15 cellular contexts compared by ENCODE assay signal in genomic region chr3:152290374-152290773, GRCh38. TPM values are rescaled to one million over a fixed set of nuclear protein-coding genes. Genes with fewer than 3 reads are reported as not detected.
DNase-seq lines count a peak whose midpoint lies in the region; ATAC-seq and TF ChIP-seq lines count a peak whose summit lies in the region.
"Had no signal": no experiment of that assay in that cellular context is flagged by ENCODE, and none has a peak within 500 bp of the region (broad histone marks: within the 10 kb centered on the region; RNA-seq: fewer than 3 reads in every experiment).

No MANE protein-coding gene starts in this region.

- peak overlapping the region; percentile 78 to 83 for H3K27ac Mint-ChIP-seq in T-cell
- no peak overlapping the region for H3K27ac Mint-ChIP-seq in stimulated activated naive B cell treated with anti-CD40 and anti-IgM and Interleukin-4, amounts not matched to agents 10 μg/mL and 1 μg/mL and 100 μg/mL, for 72 hours

- H3K27me3 ChIP-seq in heart left ventricle = no peaks in the 10 kb centered on the region
- H3K27me3 ChIP-seq in thyroid gland = no peaks in the 10 kb centered on the region
- H3K27me3 ChIP-seq: ovary had no signal

- H3K27me3 Mint-ChIP-seq in T-cell = no peaks in the 10 kb centered on the region
- no peaks in the 10 kb centered on the region for H3K27me3 Mint-ChIP-seq in stimulated activated naive B cell treated with anti-CD40 and anti-IgM and Interleukin-4, amounts not matched to agents 10 μg/mL and 1 μg/mL and 100 μg/mL, for 72 hours

- peak overlapping the region; percentile 53 to 62 (median 56) for H3K4me3 Mint-ChIP-seq in T-cell
- H3K4me3 Mint-ChIP-seq in stimulated activated naive B cell treated with anti-CD40 and anti-IgM and Interleukin-4, amounts not matched to agents 10 μg/mL and 1 μg/mL and 100 μg/mL, for 72 hours = peak overlapping the region; percentile 9 to 23

- POLR2A ChIA-PET in T-cell (lab: Charles Lee) = interaction anchor here (0.5 to 3.2 kb wide), 8 partner anchors 9 to 29 kb away, joined by 3 to 10 read pairs (median 4); no protein-coding TSS in a partner anchor

- CTCF ChIA-PET in T-cell (lab: Charles Lee) = interaction anchor here in 1 of 2 donors (1.0 to 2.0 kb wide), 4 partner anchors 9 to 107 kb away, joined by 3 to 5 read pairs (median 4); no protein-coding TSS in a partner anchor

- H3K4me1 ChIP-seq in heart left ventricle (peaks cover 2 to 94% (median 76%) of the 10 kb centered on the region in 12 donors), thyroid gland (peaks cover 0 to 11% of the 10 kb centered on the region in 2 donors)

- H3K27ac ChIP-seq in heart left ventricle = peak overlapping the region in 10 of 12 donors; percentile 27 to 72 (median 60)
- peak overlapping the region in 1 of 2 donors; percentile 51 for H3K27ac ChIP-seq in coronary artery
- no peak overlapping the region for H3K27ac ChIP-seq in thyroid gland
- H3K27ac ChIP-seq: epithelial cell of prostate, ovary, RWPE1 had no signal

- TF ChIP-seq CTCF in heart left ventricle (IDR thresholded peaks at IDR 0.05) = no peak
- TF ChIP-seq CTCF in coronary artery (IDR thresholded peaks at IDR 0.05) = no peak
- TF ChIP-seq CTCF in thyroid gland (IDR thresholded peaks at IDR 0.05) = no peak

- H3K9me3 ChIP-seq in heart left ventricle (no peaks in the 10 kb centered on the region), thyroid gland (no peaks in the 10 kb centered on the region)
- H3K9me3 ChIP-seq: ovary had no signal

- peaks cover 0 to 4% (median 0%) of the 10 kb centered on the region in 9 donors for H3K36me3 ChIP-seq in heart left ventricle
- H3K36me3 ChIP-seq in thyroid gland = no peaks in the 10 kb centered on the region
- H3K36me3 ChIP-seq: ovary had no signal

- ATAC-seq in heart left ventricle (no peak), Right ventricle myocardium superior (ENCODE audit: poor library complexity) (no peak), T-cell (replicated peaks in 1 of 4) (no peak)
- ATAC-seq in stimulated activated naive B cell treated with anti-CD40 and anti-IgM and Interleukin-4, amounts not matched to agents 10 μg/mL and 1 μg/mL and 100 μg/mL, for 72 hours (replicated peaks) = no peak

- intact Hi-C loops in heart left ventricle (cut with DNase I) (no loop called here), Right ventricle myocardium superior (cut with DNase I) (no loop called here), thyroid gland (cut with DNase I) (no loop called here)

- no peaks in the 10 kb centered on the region for H3K9me3 Mint-ChIP-seq in T-cell
- H3K9me3 Mint-ChIP-seq in stimulated activated naive B cell treated with anti-CD40 and anti-IgM and Interleukin-4, amounts not matched to agents 10 μg/mL and 1 μg/mL and 100 μg/mL, for 72 hours = no peaks in the 10 kb centered on the region

- H3K4me3 ChIP-seq in heart left ventricle (no peak overlapping the region), coronary artery (peak overlapping the region; percentile 33), thyroid gland (replicated peaks in 1 of 3) (no peak overlapping the region)
- H3K4me3 ChIP-seq: ovary had no signal

- TF ChIP-seq POLR2A in heart left ventricle (IDR thresholded peaks at IDR 0.05) = no peak
- TF ChIP-seq POLR2A in thyroid gland (IDR thresholded peaks at IDR 0.05) = no peak

- DNase-seq in heart left ventricle (no peak), Right ventricle myocardium superior (no peak), T-cell (no peak), coronary artery (ENCODE audit: low spot score) (no peak), thyroid gland (no peak), hepatic stellate cell (ENCODE audit: low spot score) (no peak)
- no peak for DNase-seq in stimulated activated naive B cell treated with anti-CD40 and anti-IgM and Interleukin-4, amounts not matched to agents 10 μg/mL and 1 μg/mL and 100 μg/mL, for 72 hours
- DNase-seq in activated effector memory CD4-positive, alpha-beta T cell treated with Interleukin-2 at 50 U/mL for 16 hours = no peak
- DNase-seq: caudate nucleus, DMS53, MM.1S, NCI-H2081, ovary had no signal

- peaks cover 16% of the 10 kb centered on the region for H3K36me3 Mint-ChIP-seq in T-cell
- peaks cover 14 to 34% of the 10 kb centered on the region in 2 donors for H3K36me3 Mint-ChIP-seq in stimulated activated naive B cell treated with anti-CD40 and anti-IgM and Interleukin-4, amounts not matched to agents 10 μg/mL and 1 μg/mL and 100 μg/mL, for 72 hours

- peaks cover 80 to 85% (median 85%) of the 10 kb centered on the region in 3 donors for H3K4me1 Mint-ChIP-seq in T-cell
- H3K4me1 Mint-ChIP-seq in stimulated activated naive B cell treated with anti-CD40 and anti-IgM and Interleukin-4, amounts not matched to agents 10 μg/mL and 1 μg/mL and 100 μg/mL, for 72 hours = peaks cover 21 to 62% of the 10 kb centered on the region in 2 donors

RNA-seq across cellular contexts. Expression of gene MBNL1, which starts 21.6 kb away (rescaled TPM):
- 100 to 1,000 TPM; 156 to 416 (median 193) TPM for total RNA-seq in heart left ventricle
- 10 to 100 TPM; 46.8 to 64.7 TPM for polyA plus RNA-seq in heart left ventricle
- 182 TPM for total RNA-seq in Right ventricle myocardium superior
- total RNA-seq in T-cell = 100 to 1,000 TPM; 408 to 705 (median 423) TPM
- total RNA-seq in thyroid gland = 100 to 1,000 TPM; 190 to 279 (median 216) TPM

Comparison
In these comparisons a context has a peak if more than half of its experiments do, and no peak if none do; other contexts are left out.
1. H3K27ac ChIP-seq: peak in heart left ventricle (10 of 12); none in thyroid gland (0 of 3).